In the genomic region with DNA sequence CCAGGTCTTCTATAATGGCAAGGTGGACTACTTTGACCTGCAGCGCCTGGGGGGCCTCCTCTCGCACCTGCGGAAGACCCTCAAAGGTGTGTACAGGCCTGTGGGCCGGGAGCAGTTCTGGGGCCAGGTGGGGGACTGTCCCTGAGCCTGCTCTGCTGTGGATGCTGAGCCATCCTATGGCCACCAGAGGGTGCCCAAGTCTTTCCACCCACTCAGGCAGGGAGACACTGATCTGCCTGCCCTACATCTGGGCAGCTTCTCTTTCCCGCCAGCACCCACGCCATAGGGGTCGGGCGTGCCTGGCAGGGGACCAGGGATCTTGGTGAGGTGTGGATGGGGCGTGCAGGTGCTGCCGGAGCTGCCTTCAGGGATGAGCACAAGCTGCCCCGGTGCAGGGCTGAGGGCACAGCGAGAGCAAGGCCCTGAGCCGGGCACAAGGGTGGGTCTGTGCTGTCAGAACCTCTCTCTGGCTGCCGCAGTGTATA, we compare ENCODE assay signal across 1 cellular context.
TF ChIP-seq lines count a peak whose summit lies in the region.

No MANE protein-coding gene starts in this region.

TF ChIP-seq in HepG2, 621 proteins besides CTCF, POLR2A, EP300 and RAD21 (continued from another document and continues in another):
- TF ChIP-seq, protein P1, sequence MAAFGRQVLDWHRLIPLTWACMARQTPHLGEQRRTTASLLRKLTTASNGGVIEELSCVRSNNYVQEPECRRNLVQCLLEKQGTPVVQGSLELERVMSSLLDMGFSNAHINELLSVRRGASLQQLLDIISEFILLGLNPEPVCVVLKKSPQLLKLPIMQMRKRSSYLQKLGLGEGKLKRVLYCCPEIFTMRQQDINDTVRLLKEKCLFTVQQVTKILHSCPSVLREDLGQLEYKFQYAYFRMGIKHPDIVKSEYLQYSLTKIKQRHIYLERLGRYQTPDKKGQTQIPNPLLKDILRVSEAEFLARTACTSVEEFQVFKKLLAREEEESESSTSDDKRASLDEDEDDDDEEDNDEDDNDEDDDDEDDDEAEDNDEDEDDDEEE (CRISPR knock-in tag; IDR thresholded peaks at IDR 0.05), result no peak
- no peak for TF ChIP-seq NFE2L2 (IDR thresholded peaks at IDR 0.05; ENCODE audit: low read length)
- TF ChIP-seq ZNF160 (CRISPR knock-in tag; IDR thresholded peaks at IDR 0.05), result no peak
- no peak for TF ChIP-seq CC2D1A (CRISPR knock-in tag; IDR thresholded peaks at IDR 0.05)
- TF ChIP-seq, protein P2, sequence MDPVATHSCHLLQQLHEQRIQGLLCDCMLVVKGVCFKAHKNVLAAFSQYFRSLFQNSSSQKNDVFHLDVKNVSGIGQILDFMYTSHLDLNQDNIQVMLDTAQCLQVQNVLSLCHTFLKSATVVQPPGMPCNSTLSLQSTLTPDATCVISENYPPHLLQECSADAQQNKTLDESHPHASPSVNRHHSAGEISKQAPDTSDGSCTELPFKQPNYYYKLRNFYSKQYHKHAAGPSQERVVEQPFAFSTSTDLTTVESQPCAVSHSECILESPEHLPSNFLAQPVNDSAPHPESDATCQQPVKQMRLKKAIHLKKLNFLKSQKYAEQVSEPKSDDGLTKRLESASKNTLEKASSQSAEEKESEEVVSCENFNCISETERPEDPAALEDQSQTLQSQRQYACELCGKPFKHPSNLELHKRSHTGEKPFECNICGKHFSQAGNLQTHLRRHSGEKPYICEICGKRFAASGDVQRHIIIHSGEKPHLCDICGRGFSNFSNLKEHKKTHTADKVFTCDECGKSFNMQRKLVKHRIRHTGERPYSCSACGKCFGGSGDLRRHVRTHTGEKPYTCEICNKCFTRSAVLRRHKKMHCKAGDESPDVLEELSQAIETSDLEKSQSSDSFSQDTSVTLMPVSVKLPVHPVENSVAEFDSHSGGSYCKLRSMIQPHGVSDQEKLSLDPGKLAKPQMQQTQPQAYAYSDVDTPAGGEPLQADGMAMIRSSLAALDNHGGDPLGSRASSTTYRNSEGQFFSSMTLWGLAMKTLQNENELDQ (CRISPR knock-in tag; IDR thresholded peaks at IDR 0.05; ENCODE audit: borderline replicate concordance), result no peak
- TF ChIP-seq ZNF337 (CRISPR knock-in tag; IDR thresholded peaks at IDR 0.05; ENCODE audit: borderline replicate concordance, low read depth), result no peak
- TF ChIP-seq, protein P3, sequence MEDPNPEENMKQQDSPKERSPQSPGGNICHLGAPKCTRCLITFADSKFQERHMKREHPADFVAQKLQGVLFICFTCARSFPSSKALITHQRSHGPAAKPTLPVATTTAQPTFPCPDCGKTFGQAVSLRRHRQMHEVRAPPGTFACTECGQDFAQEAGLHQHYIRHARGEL (CRISPR knock-in tag; IDR thresholded peaks at IDR 0.05), result no peak
- 0 out of 2 replicates have a peak, but pooled peaks have one; percentile 55 for TF ChIP-seq HNRNPL (IDR thresholded peaks at IDR 0.05; ENCODE audit: low read depth, low read length)
- TF ChIP-seq, protein P4, sequence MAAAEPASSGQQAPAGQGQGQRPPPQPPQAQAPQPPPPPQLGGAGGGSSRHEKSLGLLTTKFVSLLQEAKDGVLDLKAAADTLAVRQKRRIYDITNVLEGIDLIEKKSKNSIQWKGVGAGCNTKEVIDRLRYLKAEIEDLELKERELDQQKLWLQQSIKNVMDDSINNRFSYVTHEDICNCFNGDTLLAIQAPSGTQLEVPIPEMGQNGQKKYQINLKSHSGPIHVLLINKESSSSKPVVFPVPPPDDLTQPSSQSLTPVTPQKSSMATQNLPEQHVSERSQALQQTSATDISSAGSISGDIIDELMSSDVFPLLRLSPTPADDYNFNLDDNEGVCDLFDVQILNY (CRISPR knock-in tag; conservative IDR thresholded peaks at IDR 0.05), result no peak
- TF ChIP-seq SP4 (CRISPR knock-in tag; IDR thresholded peaks at IDR 0.05), result peak; percentile 26; the same call in 1 of the 2 replicates
- no peak for TF ChIP-seq RORA (CRISPR knock-in tag; IDR thresholded peaks at IDR 0.05)
- peak; percentile 36; the same call in 1 of the 2 replicates for TF ChIP-seq FOXO1 (CRISPR knock-in tag; IDR thresholded peaks at IDR 0.05)
- peak; percentile 23; the same call in 1 of the 2 replicates for TF ChIP-seq ZFY (CRISPR knock-in tag; IDR thresholded peaks at IDR 0.05)
- TF ChIP-seq, protein P5, sequence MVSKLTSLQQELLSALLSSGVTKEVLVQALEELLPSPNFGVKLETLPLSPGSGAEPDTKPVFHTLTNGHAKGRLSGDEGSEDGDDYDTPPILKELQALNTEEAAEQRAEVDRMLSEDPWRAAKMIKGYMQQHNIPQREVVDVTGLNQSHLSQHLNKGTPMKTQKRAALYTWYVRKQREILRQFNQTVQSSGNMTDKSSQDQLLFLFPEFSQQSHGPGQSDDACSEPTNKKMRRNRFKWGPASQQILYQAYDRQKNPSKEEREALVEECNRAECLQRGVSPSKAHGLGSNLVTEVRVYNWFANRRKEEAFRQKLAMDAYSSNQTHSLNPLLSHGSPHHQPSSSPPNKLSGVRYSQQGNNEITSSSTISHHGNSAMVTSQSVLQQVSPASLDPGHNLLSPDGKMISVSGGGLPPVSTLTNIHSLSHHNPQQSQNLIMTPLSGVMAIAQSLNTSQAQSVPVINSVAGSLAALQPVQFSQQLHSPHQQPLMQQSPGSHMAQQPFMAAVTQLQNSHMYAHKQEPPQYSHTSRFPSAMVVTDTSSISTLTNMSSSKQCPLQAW (CRISPR knock-in tag; IDR thresholded peaks at IDR 0.05), result 0 out of 2 replicates have a peak, but pooled peaks have one; percentile 27
- TF ChIP-seq, protein P6, sequence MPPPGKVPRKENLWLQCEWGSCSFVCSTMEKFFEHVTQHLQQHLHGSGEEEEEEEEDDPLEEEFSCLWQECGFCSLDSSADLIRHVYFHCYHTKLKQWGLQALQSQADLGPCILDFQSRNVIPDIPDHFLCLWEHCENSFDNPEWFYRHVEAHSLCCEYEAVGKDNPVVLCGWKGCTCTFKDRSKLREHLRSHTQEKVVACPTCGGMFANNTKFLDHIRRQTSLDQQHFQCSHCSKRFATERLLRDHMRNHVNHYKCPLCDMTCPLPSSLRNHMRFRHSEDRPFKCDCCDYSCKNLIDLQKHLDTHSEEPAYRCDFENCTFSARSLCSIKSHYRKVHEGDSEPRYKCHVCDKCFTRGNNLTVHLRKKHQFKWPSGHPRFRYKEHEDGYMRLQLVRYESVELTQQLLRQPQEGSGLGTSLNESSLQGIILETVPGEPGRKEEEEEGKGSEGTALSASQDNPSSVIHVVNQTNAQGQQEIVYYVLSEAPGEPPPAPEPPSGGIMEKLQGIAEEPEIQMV (CRISPR knock-in tag; IDR thresholded peaks at IDR 0.05; ENCODE audit: low read depth), result no peak
- TF ChIP-seq SALL1 (CRISPR knock-in tag; IDR thresholded peaks at IDR 0.05), result 0 out of 2 replicates have a peak, but pooled peaks have one; percentile 20
- no peak for TF ChIP-seq ZNF446 (CRISPR knock-in tag; IDR thresholded peaks at IDR 0.05)
- TF ChIP-seq ZNF230 (CRISPR knock-in tag; IDR thresholded peaks at IDR 0.05), result no peak
- TF ChIP-seq HIVEP1 (CRISPR knock-in tag; IDR thresholded peaks at IDR 0.05), result no peak
- no peak for TF ChIP-seq MATR3 (CRISPR knock-in tag; IDR thresholded peaks at IDR 0.05)
- TF ChIP-seq ARNT (IDR thresholded peaks at IDR 0.05), result no peak
- TF ChIP-seq, protein P7, sequence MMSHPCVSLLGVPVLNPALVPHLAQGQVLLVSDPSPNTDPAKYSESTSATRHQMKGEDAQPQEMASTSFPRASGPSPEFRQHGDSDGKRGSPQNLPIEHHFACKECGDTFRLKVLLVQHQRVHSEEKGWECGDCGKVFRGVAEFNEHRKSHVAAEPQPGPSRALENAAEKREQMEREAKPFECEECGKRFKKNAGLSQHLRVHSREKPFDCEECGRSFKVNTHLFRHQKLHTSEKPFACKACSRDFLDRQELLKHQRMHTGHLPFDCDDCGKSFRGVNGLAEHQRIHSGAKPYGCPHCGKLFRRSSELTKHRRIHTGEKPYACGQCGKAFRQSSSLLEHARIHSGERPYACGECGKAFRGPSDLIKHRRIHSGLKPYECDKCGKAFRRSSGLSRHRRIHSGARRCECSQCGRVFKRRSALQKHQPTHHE (CRISPR knock-in tag; IDR thresholded peaks at IDR 0.05; ENCODE audit: borderline replicate concordance), result no peak
- TF ChIP-seq SKI (IDR thresholded peaks at IDR 0.05; ENCODE audit: partially characterized antibody), result no peak
- TF ChIP-seq ZMYM2 (CRISPR knock-in tag; IDR thresholded peaks at IDR 0.05), result no peak
- TF ChIP-seq TAF1 (CRISPR knock-in tag; IDR thresholded peaks at IDR 0.05), result no peak
- no peak for TF ChIP-seq ATF1 (CRISPR knock-in tag; IDR thresholded peaks at IDR 0.05)
- no peak for TF ChIP-seq ISX (CRISPR knock-in tag; conservative IDR thresholded peaks at IDR 0.05)
- peak; percentile 96 for TF ChIP-seq STAG1 (CRISPR knock-in tag; IDR thresholded peaks at IDR 0.05)
- TF ChIP-seq HNRNPUL1 (IDR thresholded peaks at IDR 0.05; ENCODE audit: low read depth, low read length), result no peak
- TF ChIP-seq, protein P8, sequence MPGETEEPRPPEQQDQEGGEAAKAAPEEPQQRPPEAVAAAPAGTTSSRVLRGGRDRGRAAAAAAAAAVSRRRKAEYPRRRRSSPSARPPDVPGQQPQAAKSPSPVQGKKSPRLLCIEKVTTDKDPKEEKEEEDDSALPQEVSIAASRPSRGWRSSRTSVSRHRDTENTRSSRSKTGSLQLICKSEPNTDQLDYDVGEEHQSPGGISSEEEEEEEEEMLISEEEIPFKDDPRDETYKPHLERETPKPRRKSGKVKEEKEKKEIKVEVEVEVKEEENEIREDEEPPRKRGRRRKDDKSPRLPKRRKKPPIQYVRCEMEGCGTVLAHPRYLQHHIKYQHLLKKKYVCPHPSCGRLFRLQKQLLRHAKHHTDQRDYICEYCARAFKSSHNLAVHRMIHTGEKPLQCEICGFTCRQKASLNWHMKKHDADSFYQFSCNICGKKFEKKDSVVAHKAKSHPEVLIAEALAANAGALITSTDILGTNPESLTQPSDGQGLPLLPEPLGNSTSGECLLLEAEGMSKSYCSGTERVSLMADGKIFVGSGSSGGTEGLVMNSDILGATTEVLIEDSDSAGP (CRISPR knock-in tag; IDR thresholded peaks at IDR 0.05; ENCODE audit: borderline replicate concordance), result peak; percentile 58; the same call in 1 of the 2 replicates
- TF ChIP-seq XRCC5 (optimal IDR thresholded peaks at IDR 0.05; ENCODE audit: low read length), result peak; percentile 29
- no peak for TF ChIP-seq ZNF17 (CRISPR knock-in tag; IDR thresholded peaks at IDR 0.05)
- TF ChIP-seq ZNF430 (CRISPR knock-in tag; IDR thresholded peaks at IDR 0.05), result no peak
- TF ChIP-seq, protein P9, sequence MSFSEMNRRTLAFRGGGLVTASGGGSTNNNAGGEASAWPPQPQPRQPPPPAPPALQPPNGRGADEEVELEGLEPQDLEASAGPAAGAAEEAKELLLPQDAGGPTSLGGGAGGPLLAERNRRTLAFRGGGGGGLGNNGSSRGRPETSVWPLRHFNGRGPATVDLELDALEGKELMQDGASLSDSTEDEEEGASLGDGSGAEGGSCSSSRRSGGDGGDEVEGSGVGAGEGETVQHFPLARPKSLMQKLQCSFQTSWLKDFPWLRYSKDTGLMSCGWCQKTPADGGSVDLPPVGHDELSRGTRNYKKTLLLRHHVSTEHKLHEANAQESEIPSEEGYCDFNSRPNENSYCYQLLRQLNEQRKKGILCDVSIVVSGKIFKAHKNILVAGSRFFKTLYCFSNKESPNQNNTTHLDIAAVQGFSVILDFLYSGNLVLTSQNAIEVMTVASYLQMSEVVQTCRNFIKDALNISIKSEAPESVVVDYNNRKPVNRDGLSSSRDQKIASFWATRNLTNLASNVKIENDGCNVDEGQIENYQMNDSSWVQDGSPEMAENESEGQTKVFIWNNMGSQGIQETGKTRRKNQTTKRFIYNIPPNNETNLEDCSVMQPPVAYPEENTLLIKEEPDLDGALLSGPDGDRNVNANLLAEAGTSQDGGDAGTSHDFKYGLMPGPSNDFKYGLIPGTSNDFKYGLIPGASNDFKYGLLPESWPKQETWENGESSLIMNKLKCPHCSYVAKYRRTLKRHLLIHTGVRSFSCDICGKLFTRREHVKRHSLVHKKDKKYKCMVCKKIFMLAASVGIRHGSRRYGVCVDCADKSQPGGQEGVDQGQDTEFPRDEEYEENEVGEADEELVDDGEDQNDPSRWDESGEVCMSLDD (CRISPR knock-in tag; IDR thresholded peaks at IDR 0.05; ENCODE audit: borderline replicate concordance), result no peak
- TF ChIP-seq, protein P10, sequence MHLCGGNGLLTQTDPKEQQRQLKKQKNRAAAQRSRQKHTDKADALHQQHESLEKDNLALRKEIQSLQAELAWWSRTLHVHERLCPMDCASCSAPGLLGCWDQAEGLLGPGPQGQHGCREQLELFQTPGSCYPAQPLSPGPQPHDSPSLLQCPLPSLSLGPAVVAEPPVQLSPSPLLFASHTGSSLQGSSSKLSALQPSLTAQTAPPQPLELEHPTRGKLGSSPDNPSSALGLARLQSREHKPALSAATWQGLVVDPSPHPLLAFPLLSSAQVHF (CRISPR knock-in tag; IDR thresholded peaks at IDR 0.05), result no peak
- TF ChIP-seq, protein P11, sequence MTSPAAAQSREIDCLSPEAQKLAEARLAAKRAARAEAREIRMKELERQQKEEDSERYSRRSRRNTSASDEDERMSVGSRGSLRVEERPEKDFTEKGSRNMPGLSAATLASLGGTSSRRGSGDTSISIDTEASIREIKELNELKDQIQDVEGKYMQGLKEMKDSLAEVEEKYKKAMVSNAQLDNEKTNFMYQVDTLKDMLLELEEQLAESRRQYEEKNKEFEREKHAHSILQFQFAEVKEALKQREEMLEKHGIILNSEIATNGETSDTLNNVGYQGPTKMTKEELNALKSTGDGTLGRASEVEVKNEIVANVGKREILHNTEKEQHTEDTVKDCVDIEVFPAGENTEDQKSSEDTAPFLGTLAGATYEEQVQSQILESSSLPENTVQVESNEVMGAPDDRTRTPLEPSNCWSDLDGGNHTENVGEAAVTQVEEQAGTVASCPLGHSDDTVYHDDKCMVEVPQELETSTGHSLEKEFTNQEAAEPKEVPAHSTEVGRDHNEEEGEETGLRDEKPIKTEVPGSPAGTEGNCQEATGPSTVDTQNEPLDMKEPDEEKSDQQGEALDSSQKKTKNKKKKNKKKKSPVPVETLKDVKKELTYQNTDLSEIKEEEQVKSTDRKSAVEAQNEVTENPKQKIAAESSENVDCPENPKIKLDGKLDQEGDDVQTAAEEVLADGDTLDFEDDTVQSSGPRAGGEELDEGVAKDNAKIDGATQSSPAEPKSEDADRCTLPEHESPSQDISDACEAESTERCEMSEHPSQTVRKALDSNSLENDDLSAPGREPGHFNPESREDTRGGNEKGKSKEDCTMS (CRISPR knock-in tag; conservative IDR thresholded peaks at IDR 0.05), result no peak
- no peak for TF ChIP-seq ZNF83 (CRISPR knock-in tag; IDR thresholded peaks at IDR 0.05; ENCODE audit: borderline replicate concordance)
- no peak for TF ChIP-seq TBX3 (IDR thresholded peaks at IDR 0.05; ENCODE audit: borderline replicate concordance)
- TF ChIP-seq, protein P12, sequence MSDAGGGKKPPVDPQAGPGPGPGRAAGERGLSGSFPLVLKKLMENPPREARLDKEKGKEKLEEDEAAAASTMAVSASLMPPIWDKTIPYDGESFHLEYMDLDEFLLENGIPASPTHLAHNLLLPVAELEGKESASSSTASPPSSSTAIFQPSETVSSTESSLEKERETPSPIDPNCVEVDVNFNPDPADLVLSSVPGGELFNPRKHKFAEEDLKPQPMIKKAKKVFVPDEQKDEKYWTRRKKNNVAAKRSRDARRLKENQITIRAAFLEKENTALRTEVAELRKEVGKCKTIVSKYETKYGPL (CRISPR knock-in tag; IDR thresholded peaks at IDR 0.05), result no peak
